In the genomic region with DNA sequence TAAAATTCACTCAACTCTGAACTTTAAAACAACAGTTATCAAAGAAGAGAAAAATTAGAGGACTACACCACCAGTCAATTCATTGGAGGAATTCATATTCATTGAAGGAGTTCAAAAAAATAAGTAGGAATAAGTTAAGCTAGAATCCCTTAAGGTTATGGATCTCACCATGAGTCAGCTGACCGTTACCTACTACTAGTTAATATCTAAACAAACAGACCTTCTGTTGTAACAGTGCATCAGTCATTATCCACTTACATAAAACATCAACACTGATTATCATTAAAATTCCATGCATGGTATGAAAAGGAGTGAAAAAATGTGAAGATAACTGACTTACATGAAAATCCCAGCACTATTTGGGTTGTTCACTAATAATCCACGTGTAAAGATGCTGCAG, we compare ENCODE assay signal across 14 cellular contexts. TPM values are rescaled to one million over a fixed set of nuclear protein-coding genes. Genes with fewer than 3 reads are reported as not detected.
A peak's percentile ranks its signal among the peaks of the same experiment; 100 is the strongest.
DNase-seq lines count a peak whose midpoint lies in the region; ATAC-seq, FAIRE-seq and TF ChIP-seq lines count a peak whose summit lies in the region.
"Had no signal": no experiment of that assay in that cellular context is flagged by ENCODE, and none has a peak within 500 bp of the region (broad histone marks: within the 10 kb centered on the region; RNA-seq: fewer than 3 reads in every experiment).

No MANE protein-coding gene starts in this region.

- FAIRE-seq in D721Med (lab: Jason Lieb, UNC) (peak; percentile 21), H54 (lab: Jason Lieb, UNC) (peak; percentile 84)

- no peak overlapping the region for H4K8ac ChIP-seq in mesenchymal stem cell (ENCODE audit: low read length)

- H3K27ac Mint-ChIP-seq in T-helper 17 cell, result peak overlapping the region; percentile 29
- H3K27ac Mint-ChIP-seq: B cell; CD4-positive, alpha-beta T cell had no signal

- no peak for DNase-seq in D721Med (ENCODE audit: insufficient read length, low spot score)
- DNase-seq in H54 (ENCODE audit: insufficient read length, low spot score), result no peak
- DNase-seq in T-helper 17 cell, result no peak
- DNase-seq in mesenchymal stem cell, result peak; percentile 29
- no peak for DNase-seq in putamen (ENCODE audit: low spot score)
- DNase-seq in HT-29 (ENCODE audit: low spot score), result no peak
- DNase-seq: CD4-positive, alpha-beta T cell; NCI-H146; NCI-H226; NCI-H526 treated with DMSO at 0.1 percent for 48 hours; Peyer's patch had no signal

- H3K27ac ChIP-seq in mesenchymal stem cell (ENCODE audit: low read length, poor library complexity, severe bottlenecking), result no peak overlapping the region
- H3K27ac ChIP-seq: Peyer's patch had no signal

- ATAC-seq in T-helper 17 cell (no peak), GM21360 (IDR thresholded peaks at IDR 0.05; ENCODE audit: unreplicated experiment) (no peak)

- no peak overlapping the region for H2BK5ac ChIP-seq in mesenchymal stem cell (ENCODE audit: low read depth, low read length, poor library complexity, severe bottlenecking)

- H4K91ac ChIP-seq in mesenchymal stem cell (ENCODE audit: low read length), result no peak overlapping the region

- no peak overlapping the region for H3K4me3 Mint-ChIP-seq in T-helper 17 cell
- H3K4me3 Mint-ChIP-seq: B cell; CD4-positive, alpha-beta T cell had no signal

- no peak overlapping the region for H2BK15ac ChIP-seq in mesenchymal stem cell (ENCODE audit: low read depth, poor library complexity, severe bottlenecking)

- H3K27me3 ChIP-seq in mesenchymal stem cell (ENCODE audit: control insufficient read depth in 1 of 2, insufficient read depth in 1 of 2, low read length in 2 of 2), result no peaks in the 10 kb centered on the region
- H3K27me3 ChIP-seq: Peyer's patch had no signal

- no peak overlapping the region for H2BK12ac ChIP-seq in mesenchymal stem cell (ENCODE audit: low read length in 2 of 2)

- no peaks in the 10 kb centered on the region for H3K36me3 Mint-ChIP-seq in T-helper 17 cell (ENCODE audit: low read depth)

- no peak overlapping the region for H3K4ac ChIP-seq in mesenchymal stem cell (ENCODE audit: low read depth in 1 of 2, low read length in 2 of 2)

- H3K27me3 Mint-ChIP-seq in T-helper 17 cell, result no peaks in the 10 kb centered on the region
- H3K27me3 Mint-ChIP-seq: B cell; CD4-positive, alpha-beta T cell had no signal

- H3K4me2 ChIP-seq in mesenchymal stem cell (ENCODE audit: low read length, poor library complexity, severe bottlenecking), result no peak overlapping the region

- no peak overlapping the region for H3K23ac ChIP-seq in mesenchymal stem cell (ENCODE audit: low read length in 2 of 2)

- H3K9me3 ChIP-seq in T-helper 17 cell (ENCODE audit: control insufficient read depth, low read length, poor library complexity, severe bottlenecking), result no peaks in the 10 kb centered on the region
- peaks cover 13% of the 10 kb centered on the region for H3K9me3 ChIP-seq in mesenchymal stem cell (ENCODE audit: control insufficient read depth, low read length)
- H3K9me3 ChIP-seq: HAP-1, Peyer's patch had no signal

- no peak for TF ChIP-seq POLR2A in H54 (IDR thresholded peaks at IDR 0.05; ENCODE audit: low read depth, low read length)

- H3K18ac ChIP-seq in mesenchymal stem cell (ENCODE audit: low read depth in 1 of 2, low read length in 2 of 2), result no peak overlapping the region

- peaks cover 35% of the 10 kb centered on the region for H3K4me1 Mint-ChIP-seq in T-helper 17 cell

- TF ChIP-seq CTCF in D721Med (IDR thresholded peaks at IDR 0.05; ENCODE audit: insufficient read depth, missing control alignments), result no peak

- no peaks in the 10 kb centered on the region for H3K4me1 ChIP-seq in mesenchymal stem cell (ENCODE audit: control insufficient read depth, insufficient read depth, low read depth, low read length)
- H3K4me1 ChIP-seq: Peyer's patch had no signal

- no peak overlapping the region for H3K4me3 ChIP-seq in mesenchymal stem cell (ENCODE audit: insufficient read depth in 1 of 2, low read depth in 1 of 2, low read length in 2 of 2)
- H3K4me3 ChIP-seq: HAP-1, Peyer's patch had no signal

- H2BK120ac ChIP-seq in mesenchymal stem cell (ENCODE audit: low read depth, low read length), result no peak overlapping the region

- H2AFZ ChIP-seq in mesenchymal stem cell (ENCODE audit: low read depth, low read length), result no peak overlapping the region

- H3K79me1 ChIP-seq in mesenchymal stem cell (replicated peaks; ENCODE audit: low read length, poor library complexity, severe bottlenecking), result peaks cover 20% of the 10 kb centered on the region

- H3K14ac ChIP-seq in mesenchymal stem cell (ENCODE audit: low read length in 2 of 2), result no peak overlapping the region

- H3K9ac ChIP-seq in mesenchymal stem cell (ENCODE audit: low read length), result no peak overlapping the region

- no peak overlapping the region for H2AK5ac ChIP-seq in mesenchymal stem cell (ENCODE audit: low read length, severe bottlenecking)

- 56% methylated on average over 2 of the region's 2 CpGs for WGBS in mesenchymal stem cell

- peaks cover 3 to 12% of the 10 kb centered on the region in 2 experiments for H3K36me3 ChIP-seq in mesenchymal stem cell (ENCODE audit: control insufficient read depth in 1 of 2, insufficient read depth in 2 of 2, low read depth in 1 of 2, low read length in 2 of 2)
- H3K36me3 ChIP-seq: HAP-1, Peyer's patch had no signal

RNA-seq across cellular contexts. Expression of a gene that starts 44.9 kb away (rescaled TPM):
- 10 to 100 TPM; 89.1 to 93.5 TPM for total RNA-seq in T-helper 17 cell
- 22.6 TPM for polyA plus RNA-seq in mesenchymal stem cell (2013, experiment 1 of 2)
- polyA plus RNA-seq in mesenchymal stem cell (2013, experiment 2 of 2), result 22.7 TPM
- total RNA-seq in HT-29 (2014; rRNA removed; shearing (Covaris generic)), result 16.7 and 16.8 TPM in 2 replicates
